ENCODE assay signal across 1 cellular context in the genomic region with DNA sequence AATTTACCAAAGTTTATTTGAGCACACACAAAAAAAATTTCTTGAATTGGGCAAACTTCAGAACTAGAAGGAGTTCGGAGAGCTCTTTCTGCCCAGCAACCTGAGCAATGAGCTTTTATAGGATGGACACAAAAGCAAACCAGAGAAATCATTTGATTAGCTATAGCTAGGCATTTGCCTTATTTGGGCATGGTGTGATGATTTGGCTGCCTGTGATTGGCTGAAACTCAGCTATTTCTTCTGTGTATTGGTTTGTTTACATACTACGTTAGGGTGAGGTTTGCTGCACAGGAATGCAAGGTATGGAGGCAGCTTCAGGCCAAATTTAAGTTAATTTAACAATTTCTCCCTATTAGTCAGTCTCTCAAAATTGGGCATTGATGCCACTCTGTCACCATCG.
TF ChIP-seq lines count a peak whose summit lies in the region.

No MANE protein-coding gene starts in this region.

TF ChIP-seq in HCT116, 20 proteins besides CTCF, POLR2A, EP300 and RAD21:
- TF ChIP-seq REST (IDR thresholded peaks at IDR 0.05; ENCODE audit: low read depth) (no peak), SRF (IDR thresholded peaks at IDR 0.05; ENCODE audit: low read depth) (peak; percentile 89), SIN3A (IDR thresholded peaks at IDR 0.05; ENCODE audit: low read depth) (no peak), ZBTB33 (IDR thresholded peaks at IDR 0.05; ENCODE audit: extremely low read depth, insufficient replicate concordance, low read length) (no peak), YY1 (IDR thresholded peaks at IDR 0.05; ENCODE audit: extremely low read depth, insufficient replicate concordance, low read depth, low read length) (no peak), MAX (IDR thresholded peaks at IDR 0.05) (no peak)
